In genomic region chrX:115897956-115898355, GRCh38 we compare ENCODE assay signal across 23 cellular contexts.
"Had no signal": no experiment of that assay in that cellular context is flagged by ENCODE, and none has a peak within 500 bp of the region (broad histone marks: within the 10 kb centered on the region; RNA-seq: fewer than 3 reads in every experiment).

No MANE protein-coding gene starts in this region.

- H3K9me3 ChIP-seq: adrenal gland, body of pancreas, colonic mucosa had no signal

- H3K36me3 Mint-ChIP-seq: activated CD4-positive, alpha-beta memory T cell treated with anti-CD3 and anti-CD28 coated beads for 36 hours; activated CD8-positive, alpha-beta memory T cell treated with anti-CD3 and anti-CD28 coated beads, Interleukin-2, amount 10 ng/mL, durations not matched to agents 7 days and 5 days; activated naive CD8-positive, alpha-beta T cell treated with anti-CD3 and anti-CD28 coated beads for 36 hours had no signal

- H3K4me1 ChIP-seq: colonic mucosa had no signal

- ATAC-seq: activated CD4-positive, alpha-beta T cell treated with anti-CD3 and anti-CD28 coated beads for 36 hours; activated CD8-positive, alpha-beta memory T cell treated with anti-CD3 and anti-CD28 coated beads, Interleukin-2, amount 10 ng/mL, durations not matched to agents 7 days and 5 days; activated CD8-positive, alpha-beta T cell treated with anti-CD3 and anti-CD28 coated beads, Interleukin-2, amount 10 ng/mL, durations not matched to agents 7 days and 5 days; activated naive CD8-positive, alpha-beta T cell treated with anti-CD3 and anti-CD28 coated beads, Interleukin-2, amount 50 U/mL, for 24 hours; T-helper 17 cell had no signal

- H3K36me3 ChIP-seq: adrenal gland, colonic mucosa had no signal

- H3K27me3 ChIP-seq: adrenal gland, body of pancreas, colonic mucosa had no signal

- H3K4me3 Mint-ChIP-seq: activated CD4-positive, alpha-beta memory T cell treated with anti-CD3 and anti-CD28 coated beads for 36 hours; activated CD4-positive, alpha-beta T cell treated with anti-CD3 and anti-CD28 coated beads for 36 hours; activated CD4-positive, alpha-beta T cell treated with anti-CD3 and anti-CD28 coated beads, Interleukin-2, amount 10 ng/mL, durations not matched to agents 24 days and 14 days; activated CD8-positive, alpha-beta memory T cell treated with anti-CD3 and anti-CD28 coated beads, Interleukin-2, amount 10 ng/mL, durations not matched to agents 7 days and 5 days; activated CD8-positive, alpha-beta T cell treated with anti-CD3 and anti-CD28 coated beads, Interleukin-2, amount 10 ng/mL, durations not matched to agents 7 days and 5 days; activated naive CD4-positive, alpha-beta T cell treated with anti-CD3 and anti-CD28 coated beads for 36 hours; activated naive CD4-positive, alpha-beta T cell treated with anti-CD3 and anti-CD28 coated beads, Interleukin-2, amount 50 U/mL, for 24 hours; activated naive CD8-positive, alpha-beta T cell treated with anti-CD3 and anti-CD28 coated beads for 36 hours; activated naive CD8-positive, alpha-beta T cell treated with anti-CD3 and anti-CD28 coated beads, Interleukin-2, amount 50 U/mL, for 24 hours; activated T-helper 1 cell treated with anti-CD3 and anti-CD28 coated beads, Interleukin-12 subunit alpha, Interleukin-12 subunit beta, Interleukin-2, Interleukin-4 antibody, amounts not matched to agents 30 ng/mL and 10 ng/mL and 1 ng/mL, durations not matched to agents 14 hours and 24 hours and 36 hours; dendritic cell treated with granulocyte-macrophage colony-stimulating factor and Interleukin-4, amounts not matched to agents 40 ng/mL and 50 ng/mL, for 4 days; endodermal cell; T-helper 17 cell; T-helper 2 cell treated with Interferon-gamma antibody and Interleukin-4, amounts not matched to agents 5 μg/mL and 100 μg/mL, for 36 hours had no signal

- H3K9me3 Mint-ChIP-seq: activated naive CD4-positive, alpha-beta T cell treated with anti-CD3 and anti-CD28 coated beads for 36 hours; activated naive CD4-positive, alpha-beta T cell treated with anti-CD3 and anti-CD28 coated beads, Interleukin-2, amount 50 U/mL, for 24 hours; activated naive CD8-positive, alpha-beta T cell treated with anti-CD3 and anti-CD28 coated beads for 36 hours; activated naive CD8-positive, alpha-beta T cell treated with anti-CD3 and anti-CD28 coated beads, Interleukin-2, amount 50 U/mL, for 24 hours; endodermal cell had no signal

- H3K4me1 Mint-ChIP-seq: activated CD4-positive, alpha-beta T cell treated with anti-CD3 and anti-CD28 coated beads for 36 hours; activated CD4-positive, alpha-beta T cell treated with anti-CD3 and anti-CD28 coated beads, Interleukin-2, amount 10 ng/mL, durations not matched to agents 24 days and 14 days; activated CD8-positive, alpha-beta memory T cell treated with anti-CD3 and anti-CD28 coated beads, Interleukin-2, amount 10 ng/mL, durations not matched to agents 7 days and 5 days; activated naive CD4-positive, alpha-beta T cell treated with anti-CD3 and anti-CD28 coated beads, Interleukin-2, amount 50 U/mL, for 24 hours; activated naive CD8-positive, alpha-beta T cell treated with anti-CD3 and anti-CD28 coated beads for 36 hours; activated naive CD8-positive, alpha-beta T cell treated with anti-CD3 and anti-CD28 coated beads, Interleukin-2, amount 50 U/mL, for 24 hours; T-helper 17 cell had no signal

- H3K4me3 ChIP-seq: adrenal gland, body of pancreas, colonic mucosa had no signal

- H3K27ac ChIP-seq: adrenal gland, body of pancreas, colonic mucosa had no signal

- H3K27me3 Mint-ChIP-seq: activated CD4-positive, alpha-beta memory T cell treated with anti-CD3 and anti-CD28 coated beads for 36 hours; activated CD4-positive, alpha-beta T cell treated with anti-CD3 and anti-CD28 coated beads for 36 hours; activated CD4-positive, alpha-beta T cell treated with anti-CD3 and anti-CD28 coated beads, Interleukin-2, amount 10 ng/mL, durations not matched to agents 24 days and 14 days; activated CD8-positive, alpha-beta memory T cell treated with anti-CD3 and anti-CD28 coated beads, Interleukin-2, amount 10 ng/mL, durations not matched to agents 7 days and 5 days; activated naive CD4-positive, alpha-beta T cell treated with anti-CD3 and anti-CD28 coated beads, Interleukin-2, amount 50 U/mL, for 24 hours; activated naive CD8-positive, alpha-beta T cell treated with anti-CD3 and anti-CD28 coated beads for 36 hours; activated naive CD8-positive, alpha-beta T cell treated with anti-CD3 and anti-CD28 coated beads, Interleukin-2, amount 50 U/mL, for 24 hours; dendritic cell treated with granulocyte-macrophage colony-stimulating factor and Interleukin-4, amounts not matched to agents 40 ng/mL and 50 ng/mL, for 4 days; T-helper 17 cell had no signal

- DNase-seq: activated CD4-positive, alpha-beta memory T cell treated with anti-CD3 and anti-CD28 coated beads for 36 hours; activated CD4-positive, alpha-beta T cell treated with anti-CD3 and anti-CD28 coated beads, Interleukin-2, amount 10 ng/mL, durations not matched to agents 24 days and 14 days; activated CD4-positive, CD25-positive, alpha-beta regulatory T cell; activated CD4-positive, CD25-positive, alpha-beta regulatory T cell treated with anti-CD3 and anti-CD28 coated beads, Interleukin-2, amount 50 U/mL, for 72 hours; activated CD8-positive, alpha-beta memory T cell treated with anti-CD3 and anti-CD28 coated beads, Interleukin-2, amount 10 ng/mL, durations not matched to agents 7 days and 5 days; activated CD8-positive, alpha-beta T cell treated with anti-CD3 and anti-CD28 coated beads, Interleukin-2, amount 10 ng/mL, durations not matched to agents 7 days and 5 days; activated effector memory CD4-positive, alpha-beta T cell treated with anti-CD3 and anti-CD28 coated beads, Interleukin-2, amount 50 U/mL, for 16 hours; activated naive CD4-positive, alpha-beta T cell treated with anti-CD3 and anti-CD28 coated beads for 36 hours; activated naive CD8-positive, alpha-beta T cell treated with anti-CD3 and anti-CD28 coated beads for 36 hours; activated naive CD8-positive, alpha-beta T cell treated with anti-CD3 and anti-CD28 coated beads, Interleukin-2, amount 50 U/mL, for 24 hours; foreskin fibroblast; T-helper 17 cell; T1000 had no signal

- H3K27ac Mint-ChIP-seq: activated CD4-positive, alpha-beta memory T cell treated with anti-CD3 and anti-CD28 coated beads for 36 hours; activated CD4-positive, alpha-beta T cell treated with anti-CD3 and anti-CD28 coated beads for 36 hours; activated CD4-positive, alpha-beta T cell treated with anti-CD3 and anti-CD28 coated beads, Interleukin-2, amount 10 ng/mL, durations not matched to agents 24 days and 14 days; activated CD8-positive, alpha-beta memory T cell treated with anti-CD3 and anti-CD28 coated beads, Interleukin-2, amount 10 ng/mL, durations not matched to agents 7 days and 5 days; activated CD8-positive, alpha-beta T cell treated with anti-CD3 and anti-CD28 coated beads, Interleukin-2, amount 10 ng/mL, durations not matched to agents 7 days and 5 days; activated naive CD4-positive, alpha-beta T cell treated with anti-CD3 and anti-CD28 coated beads for 36 hours; activated naive CD4-positive, alpha-beta T cell treated with anti-CD3 and anti-CD28 coated beads, Interleukin-2, amount 50 U/mL, for 24 hours; activated naive CD8-positive, alpha-beta T cell treated with anti-CD3 and anti-CD28 coated beads for 36 hours; activated naive CD8-positive, alpha-beta T cell treated with anti-CD3 and anti-CD28 coated beads, Interleukin-2, amount 50 U/mL, for 24 hours; activated T-helper 1 cell treated with anti-CD3 and anti-CD28 coated beads, Interleukin-12 subunit alpha, Interleukin-12 subunit beta, Interleukin-2, Interleukin-4 antibody, amounts not matched to agents 30 ng/mL and 10 ng/mL and 1 ng/mL, durations not matched to agents 14 hours and 24 hours and 36 hours; activated T-helper 2 cell treated with anti-CD3 and anti-CD28 coated beads, Interferon-gamma antibody, Interleukin-2, Interleukin-4, amounts not matched to agents 10 μg/mL and 5 μg/mL and 100 μg/mL, durations not matched to agents 14 hours and 24 hours and 36 hours; dendritic cell treated with granulocyte-macrophage colony-stimulating factor and Interleukin-4, amounts not matched to agents 40 ng/mL and 50 ng/mL, for 4 days; T-helper 17 cell; T-helper 2 cell treated with Interferon-gamma antibody and Interleukin-4, amounts not matched to agents 5 μg/mL and 100 μg/mL, for 36 hours had no signal
